Comparison of ENCODE assay signal across 1 cellular context in the genomic region with DNA sequence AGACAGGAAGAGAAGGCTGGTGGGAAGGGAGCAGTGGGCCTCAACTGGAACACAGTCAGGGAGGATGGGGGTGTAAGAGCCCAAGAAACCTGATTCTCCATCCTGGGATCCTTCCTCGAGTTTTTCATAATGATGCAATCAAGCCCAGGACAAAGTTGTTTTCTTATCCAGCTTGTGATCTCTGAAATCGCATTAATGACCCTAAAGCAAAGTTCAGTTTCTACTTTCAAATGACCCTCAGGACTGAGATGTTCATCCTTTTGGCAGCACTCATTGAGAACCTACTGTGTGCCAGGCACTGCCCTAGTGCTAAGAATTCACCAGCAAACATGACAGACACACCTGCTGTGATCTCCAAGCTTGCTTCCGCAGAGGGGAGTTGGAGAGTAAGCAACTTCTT.
TF ChIP-seq lines count a peak whose summit lies in the region.

No MANE protein-coding gene starts in this region.

TF ChIP-seq in K562, 482 proteins besides CTCF, POLR2A, EP300 and RAD21 (continued from another document):
- TF ChIP-seq, protein P1, sequence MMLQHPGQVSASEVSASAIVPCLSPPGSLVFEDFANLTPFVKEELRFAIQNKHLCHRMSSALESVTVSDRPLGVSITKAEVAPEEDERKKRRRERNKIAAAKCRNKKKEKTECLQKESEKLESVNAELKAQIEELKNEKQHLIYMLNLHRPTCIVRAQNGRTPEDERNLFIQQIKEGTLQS (IDR thresholded peaks at IDR 0.05) = peak; percentile 29; the same call in 1 of the 2 replicates
- TF ChIP-seq, protein P1 (CRISPR knock-in tag; conservative IDR thresholded peaks at IDR 0.05) = no peak
- TF ChIP-seq HMG20A (CRISPR knock-in tag; conservative IDR thresholded peaks at IDR 0.05) = no peak
